ENCODE assay signal across 8 cellular contexts in genomic region chr17:44186307-44187130, GRCh38. TPM values are rescaled to one million over a fixed set of nuclear protein-coding genes. Genes with fewer than 3 reads are reported as not detected.
A peak's percentile ranks its signal among the peaks of the same experiment; 100 is the strongest.
DNase-seq lines count a peak whose midpoint lies in the region; ATAC-seq, FAIRE-seq and TF ChIP-seq lines count a peak whose summit lies in the region.

TSS of gene TMUB2 (plus strand) at chr17:44186972. CDS start at chr17:44187709, 737 bp downstream.

- peak; percentile 94 to 100 (median 95) for ATAC-seq in natural killer cell

- no peak for TF ChIP-seq CTCF in Loucy (conservative IDR thresholded peaks at IDR 0.05; ENCODE audit: low read length)
- no peak for TF ChIP-seq CTCF in natural killer cell (IDR thresholded peaks at IDR 0.05)

- peak within 1 kb of the TSS; percentile 95 for H3K4me3 ChIP-seq in Loucy (ENCODE audit: low read length, poor library complexity, severe bottlenecking)

- H3K4me1 ChIP-seq in Loucy (ENCODE audit: insufficient read depth, low read length, poor library complexity, severe bottlenecking), result peaks cover 35% of the 10 kb centered on the region

- H3K9me3 Mint-ChIP-seq in natural killer cell, result no peaks in the 10 kb centered on the region

- H3K4me1 Mint-ChIP-seq in natural killer cell, result peaks cover 35 to 44% of the 10 kb centered on the region in 2 donors

- peaks cover 3% of the 10 kb centered on the region; the same call in 1 of the 2 replicates for H3F3A ChIP-seq in Loucy (ENCODE audit: low read depth)

- FAIRE-seq in H54 (lab: Jason Lieb, UNC), result peak; percentile 36

- no peaks in the 10 kb centered on the region for H3K36me3 Mint-ChIP-seq in natural killer cell

- H3K9ac ChIP-seq in Loucy (ENCODE audit: low read depth, low read length, poor library complexity, severe bottlenecking), result peak within 1 kb of the TSS; percentile 89

- H3K9me2 ChIP-seq in Loucy (replicated peaks; ENCODE audit: low read depth, low read length), result no peaks in the 10 kb centered on the region

- peak within 1 kb of the TSS; percentile 92 to 99 for H3K27ac Mint-ChIP-seq in natural killer cell

- H3K27me3 ChIP-seq in Loucy (ENCODE audit: insufficient read depth, low read length, poor library complexity, severe bottlenecking), result no peaks in the 10 kb centered on the region

- peaks cover 9% of the 10 kb centered on the region; the same call in 1 of the 2 replicates for H3K36me3 ChIP-seq in Loucy (ENCODE audit: insufficient read depth, low read length)

- no peaks in the 10 kb centered on the region for H3K9me3 ChIP-seq in Loucy (ENCODE audit: insufficient read depth, low read depth, low read length)

- H3K79me2 ChIP-seq in Loucy (ENCODE audit: insufficient read depth, low read length), result peaks cover 69% of the 10 kb centered on the region

- peak within 1 kb of the TSS; percentile 100 for H3K4me2 ChIP-seq in Loucy (ENCODE audit: low read depth, low read length, poor library complexity, severe bottlenecking)

- intact Hi-C loops in natural killer cell (cut with micrococcal nuclease), result loop anchor here (1.0 to 5.0 kb wide), 4 partner anchors 14 to 64 kb away; partner anchors contain the start of genes HDAC5, HROB and UBTF

- peak within 1 kb of the TSS; percentile 92 for H2AFZ ChIP-seq in Loucy (ENCODE audit: low read length)

- H3K27me3 Mint-ChIP-seq in natural killer cell (ENCODE audit: low read depth in 2 of 2), result no peaks in the 10 kb centered on the region

- TF ChIP-seq POLR2A in H54 (IDR thresholded peaks at IDR 0.05; ENCODE audit: low read depth, low read length), result peak; percentile 96
- TF ChIP-seq POLR2A in Raji (IDR thresholded peaks at IDR 0.05; ENCODE audit: insufficient read depth, low read depth, low read length), result peak; percentile 97

- peak; percentile 99 for DNase-seq in EL
- DNase-seq in H54 (ENCODE audit: insufficient read length, low spot score), result peak; percentile 98
- DNase-seq in activated T-helper 9 cell treated with anti-CD3 and anti-CD28 coated beads, Interleukin-2, amount 50 U/mL, for 16 hours (ENCODE audit: low read depth), result peak; percentile 99
- DNase-seq in fibroblast of peridontal ligament (ENCODE audit: extremely low read depth), result peak; percentile 99
- peak; percentile 99 for DNase-seq in natural killer cell
- peak; percentile 99 for DNase-seq in stimulated activated naive CD4-positive, alpha-beta T cell treated with Interleukin-2 at 50 U/mL for 16 hours (lab: John Stamatoyannopoulos, UW)

- peak within 1 kb of the TSS; percentile 100 for H3K4me3 Mint-ChIP-seq in natural killer cell

- peaks cover 36% of the 10 kb centered on the region for H4K20me1 ChIP-seq in Loucy (ENCODE audit: insufficient read depth, low read length, poor library complexity, severe bottlenecking)

RNA-seq across cellular contexts. Expression of gene TMUB2, which starts in this region (rescaled TPM):
- total RNA-seq in natural killer cell, result 10 to 100 TPM; 40.4 to 48.2 (median 41.0) TPM

Comparison
In these comparisons a context has a peak if more than half of its experiments do, and no peak if none do; other contexts are left out.
1. Peak in every context shown above with its lines: DNase-seq, ATAC-seq and H3K4me3 ChIP-seq.